1 cellular context compared by ENCODE assay signal in genomic region chr10:30704016-30704600, GRCh38.
TF ChIP-seq lines count a peak whose summit lies in the region.

No MANE protein-coding gene starts in this region.

TF ChIP-seq in IMR-90, 13 proteins besides CTCF, POLR2A, EP300 and RAD21:
- TF ChIP-seq CEBPB (IDR thresholded peaks at IDR 0.05; ENCODE audit: low read depth, low read length) (no peak), ELK1 (IDR thresholded peaks at IDR 0.05; ENCODE audit: borderline replicate concordance, low read depth, low read length) (no peak), RFX5 (IDR thresholded peaks at IDR 0.05; ENCODE audit: low read depth, low read length) (no peak), RCOR1 (IDR thresholded peaks at IDR 0.05; ENCODE audit: insufficient replicate concordance, low read length) (no peak), FOS (IDR thresholded peaks at IDR 0.05; ENCODE audit: low read depth, low read length) (no peak), CHD1 (IDR thresholded peaks at IDR 0.05; ENCODE audit: low read depth, low read length) (no peak), MAZ (IDR thresholded peaks at IDR 0.05; ENCODE audit: borderline replicate concordance, low read depth, low read length) (no peak), SMC3 (IDR thresholded peaks at IDR 0.05; ENCODE audit: low read depth, low read length) (no peak), NFE2L2 (IDR thresholded peaks at IDR 0.05; ENCODE audit: low read depth, low read length) (no peak), BHLHE40 (IDR thresholded peaks at IDR 0.05; ENCODE audit: low read depth, low read length) (no peak)
